8 cellular contexts compared by ENCODE assay signal in the genomic region with DNA sequence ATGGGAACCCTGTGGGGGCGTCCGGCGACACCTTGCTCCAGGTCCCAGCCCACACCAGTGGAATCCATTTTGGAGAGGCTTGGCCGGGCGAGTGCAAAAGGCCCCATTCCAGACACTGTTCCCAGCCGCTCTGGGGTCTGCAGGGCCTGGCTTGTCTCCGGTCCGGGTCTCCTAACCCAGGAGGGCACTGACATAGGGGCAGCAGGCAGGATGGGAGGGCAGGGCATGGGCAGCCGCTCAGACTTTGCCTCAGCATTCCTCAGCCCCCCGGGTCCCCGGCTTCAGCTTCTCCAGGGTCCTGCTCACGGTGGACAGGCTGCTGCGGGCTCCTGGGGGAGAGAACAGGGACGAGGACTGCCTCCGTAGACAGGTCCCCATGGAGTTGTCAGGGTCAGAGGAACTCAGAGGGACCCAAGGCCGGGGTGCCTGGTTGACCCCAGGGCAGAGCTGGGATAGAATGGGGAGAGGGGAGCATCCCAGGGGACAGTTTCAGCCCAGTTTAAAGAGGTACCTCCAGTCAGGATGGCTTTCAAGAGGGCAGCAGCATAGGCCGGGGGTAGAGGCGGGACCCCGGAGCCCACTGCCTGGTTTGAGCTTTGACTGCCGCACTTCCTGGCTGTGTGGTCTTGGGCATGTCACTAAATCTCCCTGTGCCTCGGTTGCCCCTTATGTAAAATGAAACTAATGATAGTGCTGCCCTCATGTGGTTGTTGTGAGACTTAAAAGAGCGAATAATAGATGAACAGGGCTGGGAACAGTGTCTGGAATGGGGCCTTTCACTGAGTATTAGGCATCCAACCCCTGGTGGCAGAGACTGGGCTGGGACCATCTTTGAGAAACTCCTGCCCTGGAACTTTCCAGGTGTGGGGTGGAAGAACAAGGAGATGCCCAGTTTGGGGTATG. TPM values are rescaled to one million over a fixed set of nuclear protein-coding genes. Genes with fewer than 3 reads are reported as not detected.
DNase-seq lines count a peak whose midpoint lies in the region; ATAC-seq and TF ChIP-seq lines count a peak whose summit lies in the region.

No MANE protein-coding gene starts in this region.

- H3F3A ChIP-seq in Loucy (ENCODE audit: low read depth): no peaks in the 10 kb centered on the region

- peak overlapping the region; percentile 25; the same call in 1 of the 2 replicates for H2AFZ ChIP-seq in Loucy (ENCODE audit: low read length)

- no peak overlapping the region for H3K4me2 ChIP-seq in Loucy (ENCODE audit: low read depth, low read length, poor library complexity, severe bottlenecking)

- no peaks in the 10 kb centered on the region for H3K27me3 ChIP-seq in Loucy (ENCODE audit: insufficient read depth, low read length, poor library complexity, severe bottlenecking)
- H3K27me3 ChIP-seq in upper lobe of left lung: peaks cover 0 to 23% (median 7%) of the 10 kb centered on the region in 4 donors

- H3K27ac ChIP-seq in upper lobe of left lung: no peak overlapping the region

- H3K27ac Mint-ChIP-seq in activated CD8-positive, alpha-beta T cell treated with anti-CD3 and anti-CD28 coated beads, Interleukin-2, amount 10 ng/mL, durations not matched to agents 7 days and 5 days: no peak overlapping the region

- no peak for TF ChIP-seq POLR2A in upper lobe of left lung (IDR thresholded peaks at IDR 0.05)

- H3K4me3 ChIP-seq in Loucy (ENCODE audit: low read length, poor library complexity, severe bottlenecking) (no peak overlapping the region), upper lobe of left lung (no peak overlapping the region)

- peaks cover 34% of the 10 kb centered on the region for H3K27me3 Mint-ChIP-seq in activated CD8-positive, alpha-beta T cell treated with anti-CD3 and anti-CD28 coated beads, Interleukin-2, amount 10 ng/mL, durations not matched to agents 7 days and 5 days (ENCODE audit: low read depth)

- H3K36me3 Mint-ChIP-seq in activated CD8-positive, alpha-beta T cell treated with anti-CD3 and anti-CD28 coated beads, Interleukin-2, amount 10 ng/mL, durations not matched to agents 7 days and 5 days (ENCODE audit: low read depth): no peaks in the 10 kb centered on the region

- peaks cover 37% of the 10 kb centered on the region for H3K4me1 Mint-ChIP-seq in activated CD8-positive, alpha-beta T cell treated with anti-CD3 and anti-CD28 coated beads, Interleukin-2, amount 10 ng/mL, durations not matched to agents 7 days and 5 days (ENCODE audit: low read depth)

- no peaks in the 10 kb centered on the region for H3K9me3 ChIP-seq in Loucy (ENCODE audit: insufficient read depth, low read depth, low read length)
- no peaks in the 10 kb centered on the region for H3K9me3 ChIP-seq in upper lobe of left lung

- 69 to 77% methylated on average over 12 to 21 of the region's 22 CpGs for WGBS in upper lobe of left lung, 2 donors

- CTCF ChIA-PET in activated CD8-positive, alpha-beta T cell treated with anti-CD3 and anti-CD28 coated beads, Interleukin-2, amount 10 ng/mL, durations not matched to agents 7 days and 5 days (lab: Charles Lee): interaction anchor here (0.7 to 2.1 kb wide), 16 partner anchors 9 to 153 kb away, joined by 3 to 18 read pairs (median 4); partner anchors contain the start of gene MKNK1

- DNase-seq in NCI-H2227 (lab: John Stamatoyannopoulos, UW; ENCODE audit: unreplicated experiment) (peak; percentile 37), NCI-H2227 treated with DMSO at 0.1 percent for 48 hours (lab: John Stamatoyannopoulos, UW) (no peak), iPS-NIHi11 (ENCODE audit: low spot score) (peak; percentile 59), upper lobe of left lung (no peak), GM19240 (ENCODE audit: insufficient read length, low spot score) (no peak)
- DNase-seq in activated CD8-positive, alpha-beta T cell treated with anti-CD3 and anti-CD28 coated beads, Interleukin-2, amount 10 ng/mL, durations not matched to agents 7 days and 5 days: peak; percentile 35

- H3K79me2 ChIP-seq in Loucy (ENCODE audit: insufficient read depth, low read length): no peaks in the 10 kb centered on the region

- POLR2A ChIA-PET in activated CD8-positive, alpha-beta T cell treated with anti-CD3 and anti-CD28 coated beads, Interleukin-2, amount 10 ng/mL, durations not matched to agents 7 days and 5 days (lab: Charles Lee): interaction anchor here (2.2 kb wide), 1 partner anchor 56 kb away, joined by 9 read pairs; the partner anchor contains the start of gene MKNK1

- no peaks in the 10 kb centered on the region for H4K20me1 ChIP-seq in Loucy (ENCODE audit: insufficient read depth, low read length, poor library complexity, severe bottlenecking)

- no peak for TF ChIP-seq EP300 in upper lobe of left lung (IDR thresholded peaks at IDR 0.05)

- no peaks in the 10 kb centered on the region for H3K9me2 ChIP-seq in Loucy (replicated peaks; ENCODE audit: low read depth, low read length)

- no peaks in the 10 kb centered on the region for H3K9me3 Mint-ChIP-seq in activated CD8-positive, alpha-beta T cell treated with anti-CD3 and anti-CD28 coated beads, Interleukin-2, amount 10 ng/mL, durations not matched to agents 7 days and 5 days (ENCODE audit: insufficient read depth)

- no peak overlapping the region for H3K4me3 Mint-ChIP-seq in activated CD8-positive, alpha-beta T cell treated with anti-CD3 and anti-CD28 coated beads, Interleukin-2, amount 10 ng/mL, durations not matched to agents 7 days and 5 days

- H3K4me1 ChIP-seq in Loucy (ENCODE audit: insufficient read depth, low read length, poor library complexity, severe bottlenecking) (peaks cover 7% of the 10 kb centered on the region), upper lobe of left lung (peaks cover 3 to 9% (median 5%) of the 10 kb centered on the region in 4 donors)

- TF ChIP-seq CTCF in Loucy (conservative IDR thresholded peaks at IDR 0.05; ENCODE audit: low read length): peak; percentile 68
- TF ChIP-seq CTCF in upper lobe of left lung (IDR thresholded peaks at IDR 0.05): peak in 5 of 6 experiments; percentile 19 to 35 (median 21)

- no peak overlapping the region for H3K9ac ChIP-seq in Loucy (ENCODE audit: low read depth, low read length, poor library complexity, severe bottlenecking)

- H3K36me3 ChIP-seq in Loucy (ENCODE audit: insufficient read depth, low read length) (no peaks in the 10 kb centered on the region), upper lobe of left lung (no peaks in the 10 kb centered on the region)

- ATAC-seq in activated CD8-positive, alpha-beta T cell treated with anti-CD3 and anti-CD28 coated beads, Interleukin-2, amount 10 ng/mL, durations not matched to agents 7 days and 5 days: no peak
- ATAC-seq in upper lobe of left lung (ENCODE audit: low FRiP score in 2 of 2) (peak in 1 of 2 donors; percentile 62), HG02870 (IDR thresholded peaks at IDR 0.05; ENCODE audit: unreplicated experiment) (no peak)

RNA-seq across cellular contexts. Expression of gene KNCN, which starts 3.7 kb away (rescaled TPM):
- total RNA-seq in activated CD8-positive, alpha-beta T cell treated with anti-CD3 and anti-CD28 coated beads, Interleukin-2, amount 10 ng/mL, durations not matched to agents 7 days and 5 days: not detected
- not detected for total RNA-seq in upper lobe of left lung

RNA-seq across cellular contexts. Expression of gene MKNK1, which starts 56.3 kb away (rescaled TPM):
- total RNA-seq in activated CD8-positive, alpha-beta T cell treated with anti-CD3 and anti-CD28 coated beads, Interleukin-2, amount 10 ng/mL, durations not matched to agents 7 days and 5 days: 10 to 100 TPM; 68.9 to 72.3 TPM
- 100 to 1,000 TPM in 1 of 6 donors, 10 to 100 TPM in 5; 45.7 to 174 (median 62.2) TPM for total RNA-seq in upper lobe of left lung

RNA-seq across cellular contexts. Expression of gene DMBX1, which starts 58.1 kb away (rescaled TPM):
- under 1 TPM in 1 of 2 experiments, not detected in 1; 0.08 TPM for total RNA-seq in activated CD8-positive, alpha-beta T cell treated with anti-CD3 and anti-CD28 coated beads, Interleukin-2, amount 10 ng/mL, durations not matched to agents 7 days and 5 days
- total RNA-seq in upper lobe of left lung: not detected

Comparison
In these comparisons a context has a peak if more than half of its experiments do, and no peak if none do; other contexts are left out.
1. DNase-seq: peak in NCI-H2227 (single experiment), activated CD8-positive, alpha-beta T cell treated with anti-CD3 and anti-CD28 coated beads, Interleukin-2, amount 10 ng/mL, durations not matched to agents 7 days and 5 days (single experiment) and iPS-NIHi11 (single experiment); none in NCI-H2227 treated with DMSO at 0.1 percent for 48 hours (single experiment), upper lobe of left lung (0 of 2) and GM19240 (single experiment).